ENCODE assay signal across 19 cellular contexts in genomic region chr20:21398505-21399057, GRCh38. TPM values are rescaled to one million over a fixed set of nuclear protein-coding genes. Genes with fewer than 3 reads are reported as not detected.
"Had no signal": no experiment of that assay in that cellular context is flagged by ENCODE, and none has a peak within 500 bp of the region (broad histone marks: within the 10 kb centered on the region; RNA-seq: fewer than 3 reads in every experiment).

No MANE protein-coding gene starts in this region.

- H3K36me3 Mint-ChIP-seq: WTC11 had no signal

- DNase-seq: activated CD4-positive, alpha-beta T cell treated with anti-CD3 and anti-CD28 coated beads for 48 hours; activated CD8-positive, alpha-beta memory T cell treated with anti-CD3 and anti-CD28 coated beads, Interleukin-2, amount 50 U/mL, for 4 hours; activated CD8-positive, alpha-beta T cell treated with anti-CD3 and anti-CD28 coated beads, Interleukin-2, amount 10 ng/mL, durations not matched to agents 7 days and 5 days; adrenal gland; caudate nucleus; effector CD4-positive, alpha-beta T cell; esophagus squamous epithelium; left cardiac atrium; lower lobe of right lung; ovary; sigmoid colon; spleen; stimulated activated naive CD8-positive, alpha-beta T cell treated with anti-CD3 and anti-CD28 coated beads, Interleukin-15, amount 100 ng/mL, for 72 hours; upper lobe of left lung had no signal

- H3K9me3 ChIP-seq: adrenal gland, esophagus squamous epithelium, lower lobe of right lung, ovary, sigmoid colon, spleen, upper lobe of left lung had no signal

- ATAC-seq: activated CD8-positive, alpha-beta T cell treated with anti-CD3 and anti-CD28 coated beads, Interleukin-2, amount 10 ng/mL, durations not matched to agents 7 days and 5 days; left cardiac atrium; lower lobe of right lung; stimulated activated naive CD8-positive, alpha-beta T cell treated with anti-CD3 and anti-CD28 coated beads, Interleukin-15, amount 100 ng/mL, for 72 hours; WTC11 had no signal

- H3K9me3 Mint-ChIP-seq: stimulated activated naive CD8-positive, alpha-beta T cell treated with anti-CD3 and anti-CD28 coated beads, Interleukin-15, amount 100 ng/mL, for 72 hours; WTC11 had no signal

- H3K27ac Mint-ChIP-seq: stimulated activated naive CD8-positive, alpha-beta T cell treated with anti-CD3 and anti-CD28 coated beads, Interleukin-15, amount 100 ng/mL, for 72 hours; WTC11 had no signal

RNA-seq across cellular contexts. Expression of gene NKX2-4, which starts 1.3 kb away (rescaled TPM):
- total RNA-seq: activated CD8-positive, alpha-beta T cell treated with anti-CD3 and anti-CD28 coated beads, Interleukin-2, amount 10 ng/mL, durations not matched to agents 7 days and 5 days; esophagus squamous epithelium; fibroblast of villous mesenchyme; left cardiac atrium; lower lobe of right lung; ovary; pulmonary artery endothelial cell; sigmoid colon; spleen; T-helper 2 cell treated with Interferon-gamma antibody and Interleukin-4, amounts not matched to agents 100 ng/mL and 5 ng/mL, for 36 hours; temporal lobe; upper lobe of left lung had no signal
